Comparison of ENCODE assay signal across 14 cellular contexts in the genomic region with DNA sequence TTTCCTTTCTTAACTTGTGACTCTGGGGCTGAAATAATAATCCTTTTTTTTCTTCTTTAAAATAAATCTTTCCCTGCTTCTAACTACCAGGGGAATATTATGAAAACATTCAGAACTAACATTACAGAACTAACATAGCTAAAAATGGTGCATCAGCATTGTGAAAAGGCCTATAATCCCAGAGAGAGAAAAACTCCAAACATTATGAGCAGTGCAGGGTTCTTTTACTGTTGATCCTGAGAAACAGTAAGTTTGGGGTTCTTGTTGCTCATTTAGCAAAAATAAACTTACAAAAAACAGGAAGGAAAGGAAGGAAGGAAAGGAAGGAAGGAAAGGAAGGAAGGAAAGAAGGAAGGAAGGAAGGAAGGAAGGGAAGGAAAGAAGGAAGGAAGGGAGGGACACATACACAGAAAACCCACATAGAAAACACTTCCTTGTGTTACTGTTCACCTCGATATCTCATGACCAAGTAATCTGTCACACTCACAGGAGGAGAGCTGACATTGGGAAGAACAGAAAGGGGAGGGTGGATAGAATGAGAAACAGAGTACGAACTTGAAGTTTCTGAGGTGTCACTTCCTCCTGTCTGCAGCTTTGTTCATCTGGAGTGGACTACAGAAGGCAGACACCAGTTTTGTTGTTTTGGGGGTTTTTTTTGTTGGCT. TPM values are rescaled to one million over a fixed set of nuclear protein-coding genes. Genes with fewer than 3 reads are reported as not detected.
A peak's percentile ranks its signal among the peaks of the same experiment; 100 is the strongest.
DNase-seq lines count a peak whose midpoint lies in the region; ATAC-seq and TF ChIP-seq lines count a peak whose summit lies in the region.
"Had no signal": no experiment of that assay in that cellular context is flagged by ENCODE, and none has a peak within 500 bp of the region (broad histone marks: within the 10 kb centered on the region; RNA-seq: fewer than 3 reads in every experiment).

No MANE protein-coding gene starts in this region.

- no peak overlapping the region for H3K27ac ChIP-seq in MM.1S (ENCODE audit: low read length)

- H3K27me3 Mint-ChIP-seq in mesothelial cell of epicardium (ENCODE audit: low read depth) = peaks cover 1% of the 10 kb centered on the region

- no peaks in the 10 kb centered on the region for H3K36me3 ChIP-seq in MM.1S (replicated peaks; ENCODE audit: insufficient read depth, low read length)

- H3K27ac Mint-ChIP-seq in mesothelial cell of epicardium = peak overlapping the region; percentile 80

- no peak overlapping the region for H2AFZ ChIP-seq in MM.1S (ENCODE audit: low read length)

- peaks cover 5% of the 10 kb centered on the region for H3K9me3 Mint-ChIP-seq in mesothelial cell of epicardium
- H3K9me3 Mint-ChIP-seq: activated naive CD4-positive, alpha-beta T cell treated with anti-CD3 and anti-CD28 coated beads, Interleukin-2, amount 50 U/mL, for 72 hours had no signal

- H3K79me2 ChIP-seq in MM.1S (ENCODE audit: low read length) = no peaks in the 10 kb centered on the region

- ATAC-seq in GM21423 (IDR thresholded peaks at IDR 0.05; ENCODE audit: unreplicated experiment) = peak; percentile 63
- ATAC-seq in GM21529 (IDR thresholded peaks at IDR 0.05; ENCODE audit: unreplicated experiment) = no peak
- ATAC-seq: activated naive CD4-positive, alpha-beta T cell treated with anti-CD3 and anti-CD28 coated beads, Interleukin-2, amount 50 U/mL, for 72 hours had no signal

- H3K36me3 Mint-ChIP-seq in mesothelial cell of epicardium = no peaks in the 10 kb centered on the region

- no peaks in the 10 kb centered on the region for H3K9me2 ChIP-seq in MM.1S (replicated peaks; ENCODE audit: insufficient read depth, low read length)

- peaks cover 4% of the 10 kb centered on the region; the same call in 1 of the 2 replicates for H3K27me3 ChIP-seq in MM.1S (replicated peaks; ENCODE audit: insufficient read depth, low read length)

- H3K4me1 Mint-ChIP-seq in mesothelial cell of epicardium = peaks cover 19% of the 10 kb centered on the region

- H3K4me1 ChIP-seq in MM.1S (ENCODE audit: low read length) = no peaks in the 10 kb centered on the region

- H3K4me3 ChIP-seq in MM.1S (ENCODE audit: low read length) = no peak overlapping the region

- DNase-seq in GM10266 (ENCODE audit: extremely low spot score) = peak; percentile 12
- peak; percentile 39 for DNase-seq in MV-4-11 (lab: John Stamatoyannopoulos, UW)
- no peak for DNase-seq in mesothelial cell of epicardium (ENCODE audit: low spot score in 2 of 2, unreplicated experiment in 2 of 2)
- DNase-seq in MM.1S = no peak
- no peak for DNase-seq in NCI-H2081 treated with DMSO at 0.1 percent for 48 hours (lab: John Stamatoyannopoulos, UW)
- no peak for DNase-seq in NCI-H774 (lab: John Stamatoyannopoulos, UW)
- DNase-seq: activated CD4-positive, alpha-beta T cell treated with anti-CD3 and anti-CD28 coated beads for 4 hours; Calu3; KBM-7; NCI-H226; nucleus accumbens had no signal

- H3F3A ChIP-seq in MM.1S (ENCODE audit: insufficient read depth, low read length) = no peaks in the 10 kb centered on the region

- H3K9ac ChIP-seq in MM.1S (ENCODE audit: low read length) = no peak overlapping the region

- no peaks in the 10 kb centered on the region for H3K9me3 ChIP-seq in MM.1S (replicated peaks; ENCODE audit: insufficient read depth, low read length)

- no peak overlapping the region for H3K4me3 Mint-ChIP-seq in mesothelial cell of epicardium

- H3K4me2 ChIP-seq in MM.1S (ENCODE audit: low read depth, low read length) = no peak overlapping the region

- H4K20me1 ChIP-seq in MM.1S (ENCODE audit: insufficient read depth, low read length) = no peaks in the 10 kb centered on the region

- TF ChIP-seq CTCF in GM10266 (IDR thresholded peaks at IDR 0.05; ENCODE audit: control insufficient read depth, insufficient read depth, low read depth, missing control alignments) (no peak), mesothelial cell of epicardium (IDR thresholded peaks at IDR 0.05; ENCODE audit: unreplicated experiment) (no peak), MM.1S (IDR thresholded peaks at IDR 0.05; ENCODE audit: low read length) (no peak)

RNA-seq across cellular contexts. Expression of gene PIK3C3, which starts 18.4 kb away (rescaled TPM):
- 72.1 to 78.4 TPM (median 74.6 TPM) in 3 replicates for total RNA-seq in mesothelial cell of epicardium

Comparison
In these comparisons a context has a peak if more than half of its experiments do, and no peak if none do; other contexts are left out.
1. DNase-seq: peak in GM10266 (single experiment) and MV-4-11 (single experiment); none in mesothelial cell of epicardium (0 of 2), MM.1S (single experiment), NCI-H2081 treated with DMSO at 0.1 percent for 48 hours (single experiment) and NCI-H774 (single experiment).